In the genomic region with DNA sequence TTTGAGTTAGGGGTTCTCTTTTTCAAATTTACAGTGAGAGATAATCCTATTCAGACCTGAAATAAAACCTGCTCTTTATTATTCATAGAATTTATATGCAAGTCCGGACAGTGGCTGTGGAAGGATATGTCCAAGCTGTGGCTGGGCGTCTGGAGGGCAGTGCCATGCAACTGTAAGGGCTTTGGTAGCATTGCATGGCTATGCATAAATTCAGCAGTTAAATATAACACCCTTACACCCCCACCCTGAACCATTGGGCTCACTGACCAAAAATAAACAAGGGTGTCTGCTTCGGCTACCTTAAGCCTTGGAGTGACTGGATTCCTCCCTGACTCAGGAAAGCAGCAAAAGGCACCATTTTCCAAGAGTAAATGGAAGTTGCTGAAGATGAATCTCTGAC, we compare ENCODE assay signal across 1 cellular context.
TF ChIP-seq lines count a peak whose summit lies in the region.

No MANE protein-coding gene starts in this region.

TF ChIP-seq in IMR-90, 13 proteins besides CTCF, POLR2A, EP300 and RAD21:
- TF ChIP-seq CEBPB (IDR thresholded peaks at IDR 0.05; ENCODE audit: low read depth, low read length) (no peak), NFE2L2 (IDR thresholded peaks at IDR 0.05; ENCODE audit: low read depth, low read length) (no peak), RFX5 (IDR thresholded peaks at IDR 0.05; ENCODE audit: low read depth, low read length) (no peak), MAFK (IDR thresholded peaks at IDR 0.05; ENCODE audit: low read depth, low read length) (no peak), CHD1 (IDR thresholded peaks at IDR 0.05; ENCODE audit: low read depth, low read length) (no peak), BHLHE40 (IDR thresholded peaks at IDR 0.05; ENCODE audit: low read depth, low read length) (no peak), FOS (IDR thresholded peaks at IDR 0.05; ENCODE audit: low read depth, low read length) (no peak), MXI1 (IDR thresholded peaks at IDR 0.05; ENCODE audit: borderline replicate concordance, low read depth, low read length) (no peak), RCOR1 (IDR thresholded peaks at IDR 0.05; ENCODE audit: insufficient replicate concordance, low read length) (no peak), MAZ (IDR thresholded peaks at IDR 0.05; ENCODE audit: borderline replicate concordance, low read depth, low read length) (no peak), SMC3 (IDR thresholded peaks at IDR 0.05; ENCODE audit: low read depth, low read length) (no peak)
- TF ChIP-seq, protein P1, sequence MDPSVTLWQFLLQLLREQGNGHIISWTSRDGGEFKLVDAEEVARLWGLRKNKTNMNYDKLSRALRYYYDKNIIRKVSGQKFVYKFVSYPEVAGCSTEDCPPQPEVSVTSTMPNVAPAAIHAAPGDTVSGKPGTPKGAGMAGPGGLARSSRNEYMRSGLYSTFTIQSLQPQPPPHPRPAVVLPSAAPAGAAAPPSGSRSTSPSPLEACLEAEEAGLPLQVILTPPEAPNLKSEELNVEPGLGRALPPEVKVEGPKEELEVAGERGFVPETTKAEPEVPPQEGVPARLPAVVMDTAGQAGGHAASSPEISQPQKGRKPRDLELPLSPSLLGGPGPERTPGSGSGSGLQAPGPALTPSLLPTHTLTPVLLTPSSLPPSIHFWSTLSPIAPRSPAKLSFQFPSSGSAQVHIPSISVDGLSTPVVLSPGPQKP (IDR thresholded peaks at IDR 0.05; ENCODE audit: borderline replicate concordance, low read depth, low read length) = no peak
- TF ChIP-seq, protein P2, sequence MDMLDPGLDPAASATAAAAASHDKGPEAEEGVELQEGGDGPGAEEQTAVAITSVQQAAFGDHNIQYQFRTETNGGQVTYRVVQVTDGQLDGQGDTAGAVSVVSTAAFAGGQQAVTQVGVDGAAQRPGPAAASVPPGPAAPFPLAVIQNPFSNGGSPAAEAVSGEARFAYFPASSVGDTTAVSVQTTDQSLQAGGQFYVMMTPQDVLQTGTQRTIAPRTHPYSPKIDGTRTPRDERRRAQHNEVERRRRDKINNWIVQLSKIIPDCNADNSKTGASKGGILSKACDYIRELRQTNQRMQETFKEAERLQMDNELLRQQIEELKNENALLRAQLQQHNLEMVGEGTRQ (IDR thresholded peaks at IDR 0.05; ENCODE audit: low read depth, low read length) = no peak
